8 cellular contexts compared by ENCODE assay signal in genomic region chr11:62123669-62124185, GRCh38. TPM values are rescaled to one million over a fixed set of nuclear protein-coding genes. Genes with fewer than 3 reads are reported as not detected.
A peak's percentile ranks its signal among the peaks of the same experiment; 100 is the strongest.
DNase-seq lines count a peak whose midpoint lies in the region; ATAC-seq and TF ChIP-seq lines count a peak whose summit lies in the region.

Gene INCENP, plus strand, starts transcription at chr11:62124011. Its CDS starts 4,151 bp downstream, at chr11:62128162.

- H3K36me3 ChIP-seq in smooth muscle cell (ENCODE audit: low read depth), result no peaks in the 10 kb centered on the region

- H2AFZ ChIP-seq in smooth muscle cell (ENCODE audit: low read depth), result peak within 1 kb of the TSS; percentile 93

- H3K9ac ChIP-seq in smooth muscle cell (ENCODE audit: low read depth), result peak within 1 kb of the TSS; percentile 73

- H3K4me3 ChIP-seq in AG04450 (ENCODE audit: low read depth, low read length) (peak within 1 kb of the TSS; percentile 100), WI38 (ENCODE audit: low read depth, low read length) (peak within 1 kb of the TSS; percentile 79), cardiac fibroblast (replicated peaks in 1 of 2; ENCODE audit: low read depth in 2 of 2, low read length in 2 of 2) (peak within 1 kb of the TSS; percentile 94 to 98), smooth muscle cell (peak within 1 kb of the TSS; percentile 69)

- H3K27ac ChIP-seq in AG04450 (ENCODE audit: low read depth, low read length) (peak within 1 kb of the TSS; percentile 57), smooth muscle cell (ENCODE audit: low read depth) (peak within 1 kb of the TSS; percentile 39)

- H3K27me3 ChIP-seq in AG04450 (ENCODE audit: control insufficient read depth, insufficient read depth, low read length) (no peaks in the 10 kb centered on the region), smooth muscle cell (ENCODE audit: low read depth) (no peaks in the 10 kb centered on the region)

- H3F3A ChIP-seq in smooth muscle cell (ENCODE audit: low read depth), result no peaks in the 10 kb centered on the region

- peaks cover 9% of the 10 kb centered on the region for H3K4me1 ChIP-seq in smooth muscle cell (ENCODE audit: low read depth)

- DNase-seq in AG04450 (ENCODE audit: low read depth, low spot score) (peak; percentile 96), NCI-H2227 treated with DMSO at 0.1 percent for 48 hours (lab: John Stamatoyannopoulos, UW) (peak; percentile 98), cardiac fibroblast (ENCODE audit: low read depth in 2 of 2) (peak; percentile 99), iPS-NIHi7 (ENCODE audit: extremely low spot score) (peak; percentile 97), smooth muscle cell (lab: John Stamatoyannopoulos, UW; ENCODE audit: unreplicated experiment) (peak; percentile 70)

- WGBS in smooth muscle cell (ENCODE audit: low lambda C conversion rate), result under 1% methylated on average over 39 of the region's 39 CpGs

- CTCF ChIA-PET in AG04450 (lab: Charles Lee), result interaction anchor here (0.6 to 7.5 kb wide), 5 partner anchors 9 to 477 kb away, joined by 3 to 42 read pairs (median 4); no protein-coding TSS in a partner anchor

- POLR2A ChIA-PET in AG04450 (lab: Yijun Ruan, JAX), result interaction anchor here (1.0 to 1.3 kb wide), 2 partner anchors 11 to 156 kb away, joined by 4 read pairs; partner anchors contain the start of gene FTH1

- H4K20me1 ChIP-seq in smooth muscle cell (ENCODE audit: low read depth), result no peaks in the 10 kb centered on the region

- TF ChIP-seq CTCF in AG04450 (IDR thresholded peaks at IDR 0.05; ENCODE audit: low read depth, low read length), result 0 out of 2 replicates have a peak, but pooled peaks have one; percentile 1
- TF ChIP-seq CTCF in WI38 (IDR thresholded peaks at IDR 0.05; ENCODE audit: low read depth, low read length), result no peak
- TF ChIP-seq CTCF in cardiac fibroblast (IDR thresholded peaks at IDR 0.05; ENCODE audit: low read depth, low read length), result no peak
- TF ChIP-seq CTCF in smooth muscle cell (IDR thresholded peaks at IDR 0.05; ENCODE audit: borderline replicate concordance, insufficient read depth, poor library complexity, severe bottlenecking), result no peak

- peaks cover 42% of the 10 kb centered on the region for H3K79me2 ChIP-seq in smooth muscle cell (ENCODE audit: low read depth)

- H3K9me3 ChIP-seq in AG04450 (ENCODE audit: control insufficient read depth, insufficient read depth, low read length) (peaks cover 3% of the 10 kb centered on the region; the same call in 1 of the 2 replicates), smooth muscle cell (replicated peaks; ENCODE audit: low read depth) (no peaks in the 10 kb centered on the region)

- peak within 1 kb of the TSS; percentile 95 for H3K4me2 ChIP-seq in smooth muscle cell

- ATAC-seq in GM18907 (IDR thresholded peaks at IDR 0.05; ENCODE audit: unreplicated experiment) (peak; percentile 94), HG03159 (IDR thresholded peaks at IDR 0.05; ENCODE audit: unreplicated experiment) (peak; percentile 95)

RNA-seq across cellular contexts. Expression of gene INCENP, which starts in this region (rescaled TPM):
- polyA plus RNA-seq in AG04450 (2011; rRNA removed), result 6.4 and 8.2 TPM in 2 replicates
- 9.1 and 10.3 TPM in 2 replicates for polyA minus RNA-seq in AG04450 (2011; rRNA and poly(A)+ RNA removed)
- total RNA-seq in smooth muscle cell, result 16.0 and 25.7 TPM in 2 replicates
- 2.3 and 4.1 TPM in 2 replicates for polyA plus RNA-seq in smooth muscle cell

Comparison
In these comparisons a context has a peak if more than half of its experiments do, and no peak if none do; other contexts are left out.
1. Peak in every context shown above with its lines: DNase-seq, ATAC-seq, H3K4me3 ChIP-seq and H3K27ac ChIP-seq.